Comparison of ENCODE assay signal across 9 cellular contexts in the genomic region with DNA sequence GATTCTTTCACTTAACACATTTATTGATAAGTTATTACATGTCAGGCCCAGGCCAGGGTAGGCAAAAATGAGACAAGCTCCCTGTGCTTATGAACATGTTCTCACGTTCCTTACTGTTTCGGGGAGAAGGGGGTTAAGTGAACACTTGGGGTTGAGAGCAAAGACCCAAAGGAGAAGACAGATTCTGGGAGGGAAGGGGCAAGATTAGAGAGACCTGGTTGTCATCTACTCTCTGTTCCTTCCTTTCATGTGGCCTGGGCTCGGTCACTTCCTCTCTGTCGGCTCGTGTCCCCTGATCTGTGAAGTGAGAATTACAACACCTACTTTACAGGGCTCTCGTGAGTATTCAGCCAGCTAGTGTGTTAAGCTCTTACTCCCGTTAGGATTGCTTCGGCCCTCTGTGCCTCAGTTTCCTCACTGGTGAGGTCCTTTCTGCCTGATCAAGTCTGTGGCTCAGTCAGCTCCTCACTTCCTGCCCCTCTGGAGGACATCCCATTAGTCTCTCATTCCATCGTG. TPM values are rescaled to one million over a fixed set of nuclear protein-coding genes. Genes with fewer than 3 reads are reported as not detected.
DNase-seq lines count a peak whose midpoint lies in the region; ATAC-seq and TF ChIP-seq lines count a peak whose summit lies in the region.
"Had no signal": no experiment of that assay in that cellular context is flagged by ENCODE, and none has a peak within 500 bp of the region (broad histone marks: within the 10 kb centered on the region; RNA-seq: fewer than 3 reads in every experiment).

No MANE protein-coding gene starts in this region.

- peak overlapping the region; percentile 89 for H3K4me2 ChIP-seq in SU-DHL-6 (ENCODE audit: low read depth, low read length, poor library complexity, severe bottlenecking)

- H3K36me3 ChIP-seq in SU-DHL-6 (ENCODE audit: low read length) (no peaks in the 10 kb centered on the region), transverse colon (no peaks in the 10 kb centered on the region)

- no peak for TF ChIP-seq CTCF in SU-DHL-6 (IDR thresholded peaks at IDR 0.05; ENCODE audit: insufficient read depth, low read length, poor library complexity, severe bottlenecking)
- TF ChIP-seq CTCF in transverse colon (IDR thresholded peaks at IDR 0.05): no peak
- TF ChIP-seq CTCF in chondrocyte (IDR thresholded peaks at IDR 0.05): no peak

- no peak overlapping the region for H2AFZ ChIP-seq in SU-DHL-6 (ENCODE audit: low read depth, low read length, severe bottlenecking)

- H3K79me2 ChIP-seq in SU-DHL-6 (ENCODE audit: insufficient read depth, low read length): peaks cover 54% of the 10 kb centered on the region

- H3K27me3 ChIP-seq in SU-DHL-6 (ENCODE audit: low read length) (no peaks in the 10 kb centered on the region), transverse colon (no peaks in the 10 kb centered on the region)

- TF ChIP-seq POLR2A in transverse colon (IDR thresholded peaks at IDR 0.05): no peak

- H3K9me3 ChIP-seq in SU-DHL-6 (ENCODE audit: insufficient read depth, low read length): no peaks in the 10 kb centered on the region
- H3K9me3 ChIP-seq in transverse colon: no peaks in the 10 kb centered on the region

- peak; percentile 26 for ATAC-seq in HG03108 (IDR thresholded peaks at IDR 0.05; ENCODE audit: unreplicated experiment)

- in situ Hi-C loops in transverse colon (cut with MboI; ENCODE audit: low pct_ligation_motif_present in 1 of 4, low pct_unique_long_range_greater_than_20kb in 1 of 4, low sequenced_read_pairs in 3 of 4): no loop called here

- WGBS in transverse colon (ENCODE audit: low coverage in 1 of 2), 2 donors: 45 to 52% methylated on average over 9 of the region's 9 CpGs

- H3K4me1 Mint-ChIP-seq in chondrocyte (ENCODE audit: low read depth): peaks cover 10% of the 10 kb centered on the region
- H3K4me1 Mint-ChIP-seq in activated T-cell treated with anti-CD3 and anti-CD28 coated beads, Interleukin-2, amount 50 U/mL, for 24 hours (ENCODE audit: low read depth): peaks cover 7% of the 10 kb centered on the region

- peak overlapping the region; percentile 68 for H3K9ac ChIP-seq in SU-DHL-6 (ENCODE audit: low read length)

- H3F3A ChIP-seq in SU-DHL-6 (ENCODE audit: insufficient read depth): peaks cover 92% of the 10 kb centered on the region

- H3K4me1 ChIP-seq in transverse colon: no peaks in the 10 kb centered on the region

- H3K27ac Mint-ChIP-seq in chondrocyte (ENCODE audit: unreplicated experiment): no peak overlapping the region
- no peak overlapping the region for H3K27ac Mint-ChIP-seq in activated T-cell treated with anti-CD3 and anti-CD28 coated beads, Interleukin-2, amount 50 U/mL, for 24 hours

- H3K4me3 ChIP-seq in SU-DHL-6 (ENCODE audit: insufficient read depth, low read length, poor library complexity, severe bottlenecking) (peak overlapping the region; percentile 40), transverse colon (no peak overlapping the region)
- H3K4me3 ChIP-seq: dorsolateral prefrontal cortex had no signal

- H3K9me3 Mint-ChIP-seq in chondrocyte (ENCODE audit: low read depth): peaks cover 5% of the 10 kb centered on the region
- peaks cover 6% of the 10 kb centered on the region for H3K9me3 Mint-ChIP-seq in activated T-cell treated with anti-CD3 and anti-CD28 coated beads, Interleukin-2, amount 50 U/mL, for 24 hours

- H4K20me1 ChIP-seq in SU-DHL-6 (ENCODE audit: low read depth, low read length): no peaks in the 10 kb centered on the region

- intact Hi-C loops in transverse colon (cut with DNase I; ENCODE audit: low total_unique reads): no loop called here

- no peaks in the 10 kb centered on the region for H3K36me3 Mint-ChIP-seq in chondrocyte (ENCODE audit: low read depth)
- H3K36me3 Mint-ChIP-seq in activated T-cell treated with anti-CD3 and anti-CD28 coated beads, Interleukin-2, amount 50 U/mL, for 24 hours (ENCODE audit: low read depth): no peaks in the 10 kb centered on the region

- H3K4me3 Mint-ChIP-seq in chondrocyte (ENCODE audit: unreplicated experiment): no peak overlapping the region
- no peak overlapping the region for H3K4me3 Mint-ChIP-seq in activated T-cell treated with anti-CD3 and anti-CD28 coated beads, Interleukin-2, amount 50 U/mL, for 24 hours

- H3K27ac ChIP-seq in SU-DHL-6 (ENCODE audit: low read depth, low read length): peak overlapping the region; percentile 100
- peak overlapping the region; percentile 44 to 61 (median 49) for H3K27ac ChIP-seq in transverse colon
- H3K27ac ChIP-seq: dorsolateral prefrontal cortex had no signal

- peaks cover 20% of the 10 kb centered on the region for H3K27me3 Mint-ChIP-seq in chondrocyte (ENCODE audit: low read depth)
- H3K27me3 Mint-ChIP-seq in activated T-cell treated with anti-CD3 and anti-CD28 coated beads, Interleukin-2, amount 50 U/mL, for 24 hours: peaks cover 4% of the 10 kb centered on the region

- TF ChIP-seq EP300 in transverse colon (IDR thresholded peaks at IDR 0.05; ENCODE audit: low read depth): no peak

- no peaks in the 10 kb centered on the region for H3K9me2 ChIP-seq in SU-DHL-6 (replicated peaks; ENCODE audit: insufficient read depth, low read length)

- DNase-seq in activated gamma-delta T cell treated with Interleukin-2 at 50 U/mL for 16 hours: peak; percentile 33
- DNase-seq in activated gamma-delta T cell (lab: John Stamatoyannopoulos, UW): no peak
- DNase-seq in transverse colon: peak; percentile 47
- no peak for DNase-seq in NCI-H1436 (lab: John Stamatoyannopoulos, UW)
- no peak for DNase-seq in chondrocyte (ENCODE audit: low spot score)
- no peak for DNase-seq in activated T-cell treated with anti-CD3 and anti-CD28 coated beads, Interleukin-2, amount 50 U/mL, for 24 hours

RNA-seq across cellular contexts. Expression of gene PLCG2, which starts 38.8 kb away (rescaled TPM):
- total RNA-seq in transverse colon (10 to 100 TPM in 3 of 4 donors, 1 to 10 TPM in 1; 9.0 to 65.9 (median 28.6) TPM), chondrocyte (0.94 to 1.1 TPM (median 1.1 TPM) in 3 replicates)

Comparison
In these comparisons a context has a peak if more than half of its experiments do, and no peak if none do; other contexts are left out.
1. DNase-seq: peak in activated gamma-delta T cell treated with Interleukin-2 at 50 U/mL for 16 hours (single experiment) and transverse colon (single experiment); none in activated gamma-delta T cell (single experiment), NCI-H1436 (single experiment), chondrocyte (single experiment) and activated T-cell treated with anti-CD3 and anti-CD28 coated beads, Interleukin-2, amount 50 U/mL, for 24 hours (single experiment).